Comparison of ENCODE assay signal across 33 cellular contexts in genomic region chr6:78863576-78863975, GRCh38. TPM values are rescaled to one million over a fixed set of nuclear protein-coding genes. Genes with fewer than 3 reads are reported as not detected.
A peak's percentile ranks its signal among the peaks of the same experiment; 100 is the strongest.
DNase-seq lines count a peak whose midpoint lies in the region; ATAC-seq and TF ChIP-seq lines count a peak whose summit lies in the region.
"Had no signal": no experiment of that assay in that cellular context is flagged by ENCODE, and none has a peak within 500 bp of the region (broad histone marks: within the 10 kb centered on the region; RNA-seq: fewer than 3 reads in every experiment).

No MANE protein-coding gene starts in this region.

- TF ChIP-seq CTCF in HEK293 (tag by site-specific recombination; IDR thresholded peaks at IDR 0.05) = no peak
- no peak for TF ChIP-seq CTCF in neural crest cell (conservative IDR thresholded peaks at IDR 0.05)
- TF ChIP-seq CTCF in endothelial cell (IDR thresholded peaks at IDR 0.05; ENCODE audit: unreplicated experiment) = no peak

- H3K27ac ChIP-seq in HEK293 (ENCODE audit: extremely low read depth, low read depth, low read length) = no peak overlapping the region
- H3K27ac ChIP-seq: 22Rv1; A549; BLaER1; BLaER1 treated with 17β-estradiol and CSF1 and Interleukin-3, amounts not matched to agents 10 nM and 100 nM; C4-2B had no signal

- H3K36me3 ChIP-seq in HEK293 (ENCODE audit: control insufficient read depth in 2 of 2, insufficient read depth in 1 of 2, low read length in 2 of 2) = no peaks in the 10 kb centered on the region
- H3K36me3 ChIP-seq: BE2C; BLaER1; BLaER1 treated with 17β-estradiol and CSF1 and Interleukin-3, amounts not matched to agents 10 nM and 100 nM had no signal

- no peaks in the 10 kb centered on the region for H3K4me1 ChIP-seq in HEK293 (ENCODE audit: control insufficient read depth, insufficient read depth, low read length)
- H3K4me1 ChIP-seq: BE2C, BLaER1, Caco-2 had no signal

- POLR2A ChIA-PET in activated CD4-positive, alpha-beta T cell treated with anti-CD3 and anti-CD28 coated beads, Interleukin-2, amount 10 ng/mL, durations not matched to agents 7 days and 5 days (lab: Charles Lee) = no interaction called here
- POLR2A ChIA-PET in HEK293 (lab: Yijun Ruan, JAX) = interaction anchor here (0.5 to 1.1 kb wide), 2 partner anchors 214 to 387 kb away, joined by 3 read pairs; no protein-coding TSS in a partner anchor

- no peaks in the 10 kb centered on the region for H3K9me3 ChIP-seq in HEK293 (ENCODE audit: control insufficient read depth, insufficient read depth, low read depth, low read length)
- H3K9me3 ChIP-seq: A549; BE2C; BLaER1; BLaER1 treated with 17β-estradiol and CSF1 and Interleukin-3, amounts not matched to agents 10 nM and 100 nM had no signal

- H3K27me3 Mint-ChIP-seq in activated CD4-positive, alpha-beta T cell treated with anti-CD3 and anti-CD28 coated beads, Interleukin-2, amount 10 ng/mL, durations not matched to agents 24 days and 14 days = peaks cover 4% of the 10 kb centered on the region
- H3K27me3 Mint-ChIP-seq in activated CD4-positive, alpha-beta T cell treated with anti-CD3 and anti-CD28 coated beads, Interleukin-2, amount 10 ng/mL, durations not matched to agents 7 days and 5 days = no peaks in the 10 kb centered on the region
- H3K27me3 Mint-ChIP-seq in neural crest cell (ENCODE audit: low read depth) = no peaks in the 10 kb centered on the region
- peaks cover 2% of the 10 kb centered on the region for H3K27me3 Mint-ChIP-seq in endothelial cell (ENCODE audit: unreplicated experiment)
- H3K27me3 Mint-ChIP-seq: B cell; CD4-positive, alpha-beta memory T cell; CD4-positive, alpha-beta T cell; CD4-positive, CD25-positive, alpha-beta regulatory T cell had no signal

- CTCF ChIA-PET in activated CD4-positive, alpha-beta T cell treated with anti-CD3 and anti-CD28 coated beads, Interleukin-2, amount 10 ng/mL, durations not matched to agents 7 days and 5 days (lab: Charles Lee) = interaction anchor here (0.7 kb wide), 1 partner anchor 163 kb away, joined by 3 read pairs; no protein-coding TSS in a partner anchor
- CTCF ChIA-PET in HEK293 (lab: Yijun Ruan, JAX) = interaction anchor here (0.7 kb wide), 2 partner anchors 283 to 286 kb away, joined by 3 to 5 read pairs; no protein-coding TSS in a partner anchor

- H3K4me3 Mint-ChIP-seq in activated CD4-positive, alpha-beta T cell treated with anti-CD3 and anti-CD28 coated beads, Interleukin-2, amount 10 ng/mL, durations not matched to agents 24 days and 14 days = no peak overlapping the region
- no peak overlapping the region for H3K4me3 Mint-ChIP-seq in activated CD4-positive, alpha-beta T cell treated with anti-CD3 and anti-CD28 coated beads, Interleukin-2, amount 10 ng/mL, durations not matched to agents 7 days and 5 days
- H3K4me3 Mint-ChIP-seq in neural crest cell (peak overlapping the region; percentile 33), endothelial cell (ENCODE audit: unreplicated experiment) (no peak overlapping the region)
- H3K4me3 Mint-ChIP-seq: B cell; CD14-positive monocyte; CD4-positive, alpha-beta memory T cell; CD4-positive, alpha-beta T cell; CD4-positive, CD25-positive, alpha-beta regulatory T cell; CD8-positive, alpha-beta memory T cell; CD8-positive, alpha-beta T cell had no signal

- H3K9me3 Mint-ChIP-seq in activated CD4-positive, alpha-beta T cell treated with anti-CD3 and anti-CD28 coated beads, Interleukin-2, amount 10 ng/mL, durations not matched to agents 24 days and 14 days = no peaks in the 10 kb centered on the region
- no peaks in the 10 kb centered on the region for H3K9me3 Mint-ChIP-seq in activated CD4-positive, alpha-beta T cell treated with anti-CD3 and anti-CD28 coated beads, Interleukin-2, amount 10 ng/mL, durations not matched to agents 7 days and 5 days
- peaks cover 5% of the 10 kb centered on the region for H3K9me3 Mint-ChIP-seq in neural crest cell
- H3K9me3 Mint-ChIP-seq in endothelial cell (ENCODE audit: unreplicated experiment) = peaks cover 6% of the 10 kb centered on the region
- H3K9me3 Mint-ChIP-seq: CD4-positive, alpha-beta memory T cell had no signal

- no peak for ATAC-seq in GM21447 (IDR thresholded peaks at IDR 0.05; ENCODE audit: unreplicated experiment)
- ATAC-seq: A549; CD8-positive, alpha-beta T cell had no signal

- no peaks in the 10 kb centered on the region for H3K36me3 Mint-ChIP-seq in activated CD4-positive, alpha-beta T cell treated with anti-CD3 and anti-CD28 coated beads, Interleukin-2, amount 10 ng/mL, durations not matched to agents 24 days and 14 days (ENCODE audit: low read depth)
- no peaks in the 10 kb centered on the region for H3K36me3 Mint-ChIP-seq in activated CD4-positive, alpha-beta T cell treated with anti-CD3 and anti-CD28 coated beads, Interleukin-2, amount 10 ng/mL, durations not matched to agents 7 days and 5 days (ENCODE audit: low read depth)
- H3K36me3 Mint-ChIP-seq in neural crest cell (ENCODE audit: low read depth) (peaks cover 11% of the 10 kb centered on the region), endothelial cell (ENCODE audit: low read depth, unreplicated experiment) (peaks cover 6% of the 10 kb centered on the region)

- peak; percentile 48 for DNase-seq in activated CD4-positive, alpha-beta T cell treated with anti-CD3 and anti-CD28 coated beads, Interleukin-2, amount 10 ng/mL, durations not matched to agents 24 days and 14 days
- DNase-seq in activated CD4-positive, alpha-beta T cell treated with anti-CD3 and anti-CD28 coated beads, Interleukin-2, amount 10 ng/mL, durations not matched to agents 7 days and 5 days = no peak
- DNase-seq in neural crest cell (ENCODE audit: low read depth, low spot score) = no peak
- DNase-seq in endothelial cell (ENCODE audit: low spot score) = no peak
- DNase-seq: 8988T; ACHN; AML-193; BE2C; C1 segment of cervical spinal cord; Caco-2; Calu3; CD4-positive, alpha-beta memory T cell; CD4-positive, alpha-beta T cell; CD4-positive, CD25-positive, alpha-beta regulatory T cell; CD8-positive, alpha-beta memory T cell; CD8-positive, alpha-beta T cell; COR-L47; DMS 273 treated with DMSO at 0.1 percent for 48 hours; DMS153; DMS53; DMS79; DMS79 treated with DMSO at 0.1 percent for 48 hours; DND-41; EL had no signal

- no peak overlapping the region for H3K27ac Mint-ChIP-seq in activated CD4-positive, alpha-beta T cell treated with anti-CD3 and anti-CD28 coated beads, Interleukin-2, amount 10 ng/mL, durations not matched to agents 24 days and 14 days
- H3K27ac Mint-ChIP-seq in activated CD4-positive, alpha-beta T cell treated with anti-CD3 and anti-CD28 coated beads, Interleukin-2, amount 10 ng/mL, durations not matched to agents 7 days and 5 days = no peak overlapping the region
- H3K27ac Mint-ChIP-seq in neural crest cell (ENCODE audit: unreplicated experiment) (no peak overlapping the region), endothelial cell (ENCODE audit: unreplicated experiment) (no peak overlapping the region)
- H3K27ac Mint-ChIP-seq: B cell; CD14-positive monocyte; CD4-positive, alpha-beta memory T cell; CD4-positive, alpha-beta T cell; CD4-positive, CD25-positive, alpha-beta regulatory T cell; CD8-positive, alpha-beta memory T cell; CD8-positive, alpha-beta T cell had no signal

- no peak overlapping the region for H3K4me3 ChIP-seq in HEK293 (ENCODE audit: low read depth, low read length)
- H3K4me3 ChIP-seq: A549; BLaER1; BLaER1 treated with 17β-estradiol and CSF1 and Interleukin-3, amounts not matched to agents 10 nM and 100 nM had no signal

- intact Hi-C loops in activated CD4-positive, alpha-beta T cell treated with anti-CD3 and anti-CD28 coated beads, Interleukin-2, amount 10 ng/mL, durations not matched to agents 24 days and 14 days (cut with micrococcal nuclease) = no loop called here

- H3K4me1 Mint-ChIP-seq in activated CD4-positive, alpha-beta T cell treated with anti-CD3 and anti-CD28 coated beads, Interleukin-2, amount 10 ng/mL, durations not matched to agents 24 days and 14 days = peaks cover 14% of the 10 kb centered on the region
- H3K4me1 Mint-ChIP-seq in activated CD4-positive, alpha-beta T cell treated with anti-CD3 and anti-CD28 coated beads, Interleukin-2, amount 10 ng/mL, durations not matched to agents 7 days and 5 days = peaks cover 21% of the 10 kb centered on the region
- H3K4me1 Mint-ChIP-seq in neural crest cell = peaks cover 27% of the 10 kb centered on the region
- peaks cover 12% of the 10 kb centered on the region for H3K4me1 Mint-ChIP-seq in endothelial cell (ENCODE audit: unreplicated experiment)

TF ChIP-seq in HEK293, 187 proteins besides CTCF, POLR2A, EP300 and RAD21:
- TF ChIP-seq EGR2 (tag by site-specific recombination; IDR thresholded peaks at IDR 0.05; ENCODE audit: low read depth) (peak; percentile 74), KLF8 (tag by site-specific recombination; IDR thresholded peaks at IDR 0.05) (no peak), ZSCAN30 (tag by site-specific recombination; IDR thresholded peaks at IDR 0.05) (no peak), HOXA7 (CRISPR knock-in tag; IDR thresholded peaks at IDR 0.05; ENCODE audit: borderline replicate concordance) (no peak), ZFHX2 (tag by site-specific recombination; conservative IDR thresholded peaks at IDR 0.05) (peak; percentile 54)

RNA-seq across cellular contexts. Expression of gene IRAK1BP1, which starts 3.8 kb away (rescaled TPM):
- total RNA-seq in activated CD4-positive, alpha-beta T cell treated with anti-CD3 and anti-CD28 coated beads, Interleukin-2, amount 10 ng/mL, durations not matched to agents 24 days and 14 days = 3.4 and 3.6 TPM in 2 replicates
- 1 to 10 TPM; 2.7 to 2.8 TPM for total RNA-seq in activated CD4-positive, alpha-beta T cell treated with anti-CD3 and anti-CD28 coated beads, Interleukin-2, amount 10 ng/mL, durations not matched to agents 7 days and 5 days
- total RNA-seq in neural crest cell = 7.8 and 8.4 TPM in 2 replicates
- total RNA-seq in endothelial cell (ENCODE audit: unreplicated experiment) = 5.2 TPM
